In genomic region chr1:144412491-144413403, GRCh38 we compare ENCODE assay signal across 8 cellular contexts. TPM values are rescaled to one million over a fixed set of nuclear protein-coding genes. Genes with fewer than 3 reads are reported as not detected.
A peak's percentile ranks its signal among the peaks of the same experiment; 100 is the strongest.
DNase-seq lines count a peak whose midpoint lies in the region; ATAC-seq, FAIRE-seq and TF ChIP-seq lines count a peak whose summit lies in the region.
"Not testable (repeated sequence)": the region's sequence is repeated elsewhere in the genome, so short reads cannot be mapped to it uniquely, and the experiment has no call there.

No MANE protein-coding gene starts in this region.

- not testable (repeated sequence) for TF ChIP-seq CTCF in DOHH2 (IDR thresholded peaks at IDR 0.05; ENCODE audit: low read depth, low read length, poor library complexity, severe bottlenecking); fibroblast of lung (conservative IDR thresholded peaks at IDR 0.05 in 1 of 2, IDR thresholded peaks at IDR 0.05 in 1 of 2; ENCODE audit: low read depth in 1 of 2, low read length in 2 of 2)

- H3K9me2 ChIP-seq in DOHH2 (replicated peaks; ENCODE audit: control insufficient read depth, low read length): not testable (repeated sequence)

- H3K4me1 ChIP-seq in DOHH2 (ENCODE audit: control insufficient read depth, low read length); fibroblast of lung (ENCODE audit: control insufficient read depth, extremely low read depth, insufficient read depth, low read length); muscle layer of duodenum (ENCODE audit: control insufficient read depth in 1 of 2, insufficient read depth in 2 of 2, low read length in 2 of 2): not testable (repeated sequence)

- not testable (repeated sequence) for H3K79me2 ChIP-seq in DOHH2 (ENCODE audit: control insufficient read depth, low read length); fibroblast of lung (ENCODE audit: control insufficient read depth, insufficient read depth, low read length)

- peak overlapping the region; percentile 73 for H3K4me2 ChIP-seq in DOHH2 (ENCODE audit: low read length)
- peak overlapping the region; percentile 75 for H3K4me2 ChIP-seq in fibroblast of lung (ENCODE audit: extremely low read depth, insufficient read depth, low read length)

- H3F3A ChIP-seq in DOHH2 (ENCODE audit: control insufficient read depth, insufficient read depth): not testable (repeated sequence)

- not testable (repeated sequence) for H3K9ac ChIP-seq in fibroblast of lung (ENCODE audit: insufficient read depth, low read length)

- TF ChIP-seq EP300 in Ishikawa (IDR thresholded peaks at IDR 0.05; ENCODE audit: borderline replicate concordance): not testable (repeated sequence)

- H3K9me3 ChIP-seq in DOHH2 (ENCODE audit: control insufficient read depth, insufficient read depth, low read length); fibroblast of lung (ENCODE audit: control insufficient read depth, insufficient read depth, low read depth, low read length); muscle layer of duodenum (ENCODE audit: control insufficient read depth in 1 of 2, low read length in 2 of 2): not testable (repeated sequence)

- ATAC-seq in GM21786 (IDR thresholded peaks at IDR 0.05; ENCODE audit: unreplicated experiment): peak; percentile 83

- peak overlapping the region; percentile 70 for H3K4me3 ChIP-seq in DOHH2 (ENCODE audit: low read length)
- peak overlapping the region in 3 of 4 experiments; percentile 9 to 71 (median 61) for H3K4me3 ChIP-seq in fibroblast of lung (replicated peaks in 1 of 4; ENCODE audit: control extremely low read depth in 1 of 4, insufficient read depth in 1 of 4, low read depth in 3 of 4, low read length in 4 of 4)
- peak overlapping the region; percentile 58 to 59 for H3K4me3 ChIP-seq in muscle layer of duodenum (ENCODE audit: low read depth in 1 of 2, low read length in 2 of 2)

- not testable (repeated sequence) for H3K36me3 ChIP-seq in DOHH2 (ENCODE audit: control insufficient read depth, low read length); fibroblast of lung (ENCODE audit: control insufficient read depth, insufficient read depth, low read length); muscle layer of duodenum (ENCODE audit: control insufficient read depth in 1 of 2, insufficient read depth in 2 of 2, low read length in 2 of 2)

- H4K20me1 ChIP-seq in DOHH2 (ENCODE audit: control insufficient read depth, insufficient read depth, low read depth, low read length); fibroblast of lung (ENCODE audit: control insufficient read depth, extremely low read depth, insufficient read depth, low read length): not testable (repeated sequence)

- H3K27ac ChIP-seq in DOHH2 (ENCODE audit: low read depth, low read length) (peak overlapping the region; percentile 67), fibroblast of lung (ENCODE audit: insufficient read depth, low read length) (peak overlapping the region; percentile 65)
- H3K27ac ChIP-seq in muscle layer of duodenum (ENCODE audit: low read length): not testable (repeated sequence)

- DNase-seq in RCC 7860 (ENCODE audit: low spot score): peak; percentile 98
- DNase-seq in activated T-helper 1 cell treated with anti-CD3 and anti-CD28 coated beads, Interleukin-2, amount 50 U/mL, for 16 hours (ENCODE audit: low read depth in 1 of 2, low spot score in 1 of 2): peak; percentile 70 to 80
- peak; percentile 98 to 99 for DNase-seq in fibroblast of lung (ENCODE audit: low read depth in 2 of 2)
- DNase-seq in stimulated activated CD8-positive, alpha-beta memory T cell treated with anti-CD3 and anti-CD28 coated beads, Interleukin-4, amount 100 ng/mL, for 1 hour (ENCODE audit: low read depth in 2 of 2, low spot score in 1 of 2): peak; percentile 56 to 72

- not testable (repeated sequence) for TF ChIP-seq RAD21 in Ishikawa (IDR thresholded peaks at IDR 0.05; ENCODE audit: low read depth)

- H3K27me3 ChIP-seq in DOHH2 (ENCODE audit: control insufficient read depth, low read length); fibroblast of lung (ENCODE audit: control insufficient read depth, insufficient read depth, low read length); muscle layer of duodenum (ENCODE audit: low read depth, low read length): not testable (repeated sequence)

- not testable (repeated sequence) for FAIRE-seq in RCC 7860 (lab: Jason Lieb, UNC)

- not testable (repeated sequence) for H2AFZ ChIP-seq in fibroblast of lung (ENCODE audit: low read length)

TF ChIP-seq in Ishikawa, 13 proteins besides CTCF, POLR2A, EP300 and RAD21:
- TF ChIP-seq TCF12 (IDR thresholded peaks at IDR 0.05; ENCODE audit: low read depth) (0 out of 2 replicates have a peak, but pooled peaks have one; percentile 23), YY1 (IDR thresholded peaks at IDR 0.05; ENCODE audit: low read depth) (0 out of 2 replicates have a peak, but pooled peaks have one; percentile 28), TEAD4 (IDR thresholded peaks at IDR 0.05) (peak; percentile 19; the same call in 1 of the 2 replicates)
TF ChIP-seq in Ishikawa: peak in this region for 3; not testable (repeated sequence) for 10.

RNA-seq across cellular contexts. Expression of gene PPIAL4E, which starts 39.3 kb away (rescaled TPM):
- not detected in 2 replicates for total RNA-seq in fibroblast of lung
- not detected in 2 replicates for polyA plus RNA-seq in fibroblast of lung
- polyA plus RNA-seq in fibroblast of lung (2012): not detected in 2 replicates
- polyA minus RNA-seq in fibroblast of lung (ENCODE audit: low replicate concordance): not detected in 2 replicates

RNA-seq across cellular contexts. Expression of gene NBPF15, which starts 48.7 kb away (rescaled TPM):
- total RNA-seq in fibroblast of lung: 36.7 and 51.2 TPM in 2 replicates
- polyA plus RNA-seq in fibroblast of lung: 31.9 and 35.7 TPM in 2 replicates
- polyA plus RNA-seq in fibroblast of lung (2012): 18.7 and 22.0 TPM in 2 replicates
- 53.1 and 86.8 TPM in 2 replicates for polyA minus RNA-seq in fibroblast of lung (ENCODE audit: low replicate concordance)
